Comparison of ENCODE assay signal across 26 cellular contexts in genomic region chr16:82135844-82136243, GRCh38.
"Had no signal": no experiment of that assay in that cellular context is flagged by ENCODE, and none has a peak within 500 bp of the region (broad histone marks: within the 10 kb centered on the region; RNA-seq: fewer than 3 reads in every experiment).

No MANE protein-coding gene starts in this region.

- DNase-seq: activated CD4-positive, alpha-beta T cell treated with anti-CD3 and anti-CD28 coated beads, Interleukin-2, amount 10 ng/mL, durations not matched to agents 7 days and 5 days; activated CD8-positive, alpha-beta T cell treated with anti-CD3 and anti-CD28 coated beads for 36 hours; activated naive CD8-positive, alpha-beta T cell treated with anti-CD3 and anti-CD28 coated beads, Interleukin-2, amount 50 U/mL, for 24 hours; activated T-cell treated with anti-CD3 and anti-CD28 coated beads, Interleukin-2, amount 50 U/mL, for 4 hours; amygdala; caudate nucleus; glutamatergic neuron; islet precursor cell; left ventricle myocardium superior; mammary epithelial cell; naive B cell; ovary; stimulated activated CD4-positive, alpha-beta T cell treated with anti-CD3 and anti-CD28 coated beads, Interleukin-1b, Interleukin-23, amount 100 ng/mL, for 48 hours; stimulated activated CD4-positive, alpha-beta T cell treated with anti-CD3 and anti-CD28 coated beads, Interleukin-4, amount 100 ng/mL, for 4 hours; stimulated activated CD8-positive, alpha-beta memory T cell treated with anti-CD3 and anti-CD28 coated beads, Interleukin-4, amount 100 ng/mL, for 48 hours; stimulated activated naive CD8-positive, alpha-beta T cell treated with anti-CD3 and anti-CD28 coated beads, Interleukin-15, amount 100 ng/mL, for 72 hours; substantia nigra; T-helper 9 cell; uterus; WERI-Rb-1 had no signal

- H3K27ac ChIP-seq: epithelial cell of prostate, ovary, prostate gland, uterus, WERI-Rb-1 had no signal

- ATAC-seq: activated CD4-positive, CD25-positive, alpha-beta regulatory T cell treated with anti-CD3 and anti-CD28 coated beads, Interleukin-2, amount 50 U/mL, for 24 hours; activated CD8-positive, alpha-beta T cell treated with anti-CD3 and anti-CD28 coated beads for 36 hours; activated naive CD8-positive, alpha-beta T cell treated with anti-CD3 and anti-CD28 coated beads, Interleukin-2, amount 50 U/mL, for 24 hours; activated T-cell treated with anti-CD3 and anti-CD28 coated beads, Interleukin-2, amount 50 U/mL, for 4 hours; activated T-helper 17 cell treated with anti-CD3 and anti-CD28 coated beads, Interleukin-2, amount 50 U/mL, for 72 hours; left ventricle myocardium superior; stimulated activated memory B cell treated with anti-CD40 and anti-IgM and Interleukin-4, amounts not matched to agents 10 μg/mL and 1 μg/mL and 100 μg/mL, for 72 hours; stimulated activated naive CD8-positive, alpha-beta T cell treated with anti-CD3 and anti-CD28 coated beads, Interleukin-15, amount 100 ng/mL, for 72 hours had no signal

- H3K4me1 ChIP-seq: prostate gland had no signal

- H3K27me3 ChIP-seq: ovary, uterus had no signal

- H3K36me3 ChIP-seq: ovary, prostate gland, uterus, WERI-Rb-1 had no signal

- H3K4me3 ChIP-seq: ovary, prostate gland, smooth muscle cell, uterus had no signal

- H3K9me3 ChIP-seq: ovary, prostate gland, uterus had no signal
